ENCODE assay signal across 8 cellular contexts in genomic region chr10:61899663-61899996, GRCh38. TPM values are rescaled to one million over a fixed set of nuclear protein-coding genes. Genes with fewer than 3 reads are reported as not detected.
A peak's percentile ranks its signal among the peaks of the same experiment; 100 is the strongest.
DNase-seq lines count a peak whose midpoint lies in the region; ATAC-seq and TF ChIP-seq lines count a peak whose summit lies in the region.

No MANE protein-coding gene starts in this region.

- H3K4me3 Mint-ChIP-seq in brain = peak overlapping the region; percentile 91 to 100 (median 93)

- no peak for TF ChIP-seq CTCF in heart left ventricle (IDR thresholded peaks at IDR 0.05)
- no peak for TF ChIP-seq CTCF in brain (conservative IDR thresholded peaks at IDR 0.05)
- no peak for TF ChIP-seq CTCF in vagina (IDR thresholded peaks at IDR 0.05)

- H3K36me3 ChIP-seq in heart left ventricle (no peaks in the 10 kb centered on the region), vagina (no peaks in the 10 kb centered on the region)

- no peaks in the 10 kb centered on the region for H3K27me3 ChIP-seq in heart left ventricle
- no peaks in the 10 kb centered on the region for H3K27me3 ChIP-seq in mononuclear cell (ENCODE audit: insufficient read depth, low read length)
- no peaks in the 10 kb centered on the region for H3K27me3 ChIP-seq in vagina

- no peak for TF ChIP-seq POLR2A in heart left ventricle (IDR thresholded peaks at IDR 0.05)
- TF ChIP-seq POLR2A in vagina (IDR thresholded peaks at IDR 0.05) = no peak

- H3K4me3 ChIP-seq in heart left ventricle (peak overlapping the region; percentile 50 to 92 (median 82)), mononuclear cell (ENCODE audit: low read length) (peak overlapping the region; percentile 98), vagina (peak overlapping the region; percentile 77 to 94)

- no peaks in the 10 kb centered on the region for H3K9me3 Mint-ChIP-seq in brain

- ATAC-seq in heart left ventricle (no peak), left ventricle myocardium superior (no peak), GM21576 (IDR thresholded peaks at IDR 0.05; ENCODE audit: unreplicated experiment) (no peak), HG02870 (IDR thresholded peaks at IDR 0.05; ENCODE audit: unreplicated experiment) (no peak)

- no peaks in the 10 kb centered on the region for H3K9me3 ChIP-seq in heart left ventricle
- no peaks in the 10 kb centered on the region for H3K9me3 ChIP-seq in mononuclear cell (ENCODE audit: low read depth, low read length)
- no peaks in the 10 kb centered on the region for H3K9me3 ChIP-seq in vagina

- WGBS in heart left ventricle, 4 donors = 13 to 26% (median 23%) methylated on average over 7 of the region's 7 CpGs

- H3K4me1 Mint-ChIP-seq in brain = peaks cover 46% of the 10 kb centered on the region

- H3K27ac ChIP-seq in heart left ventricle (peak overlapping the region in 11 of 12 donors; percentile 58 to 100 (median 94)), vagina (peak overlapping the region; percentile 98)

- H3K4me1 ChIP-seq in heart left ventricle (peaks cover 2 to 45% (median 22%) of the 10 kb centered on the region in 12 donors), mononuclear cell (ENCODE audit: insufficient read depth, low read length) (peaks cover 40% of the 10 kb centered on the region), vagina (peaks cover 37% of the 10 kb centered on the region)

- H3K27me3 Mint-ChIP-seq in brain = peaks cover 17% of the 10 kb centered on the region

- no peaks in the 10 kb centered on the region for H3K36me3 Mint-ChIP-seq in brain

- DNase-seq in heart left ventricle (no peak), left ventricle myocardium superior (no peak), vagina (ENCODE audit: extremely low spot score in 2 of 2) (no peak), GF-D8 (lab: John Stamatoyannopoulos, UW) (no peak)

- H3K27ac Mint-ChIP-seq in brain = peak overlapping the region; percentile 99 to 100 (median 100)

- intact Hi-C loops in heart left ventricle (cut with DNase I) = loop anchor here in 6 of 10 donors (5.0 to 10.0 kb wide), 5 partner anchors 135 to 348 kb away; no protein-coding TSS in a partner anchor
- intact Hi-C loops in left ventricle myocardium superior (cut with micrococcal nuclease) = loop anchor here (5.0 kb wide), 2 partner anchors 148 to 348 kb away; no protein-coding TSS in a partner anchor
- intact Hi-C loops in vagina (cut with DNase I) = no loop called here

RNA-seq across cellular contexts. Expression of gene ARID5B, which starts 1.9 kb away (rescaled TPM):
- total RNA-seq in heart left ventricle (10 to 100 TPM; 11.2 to 45.5 (median 29.9) TPM), left ventricle myocardium superior (12.9 TPM), mononuclear cell (52.9 TPM), vagina (75.9 TPM)
- polyA plus RNA-seq in heart left ventricle (10 to 100 TPM in 1 of 2 donors, 1 to 10 TPM in 1; 4.5 to 15.8 TPM), brain (ENCODE audit: insufficient read depth, low read depth, low replicate concordance) (2.5 TPM)
